Comparison of ENCODE assay signal across 11 cellular contexts in genomic region chr11:69105431-69106123, GRCh38. TPM values are rescaled to one million over a fixed set of nuclear protein-coding genes. Genes with fewer than 3 reads are reported as not detected.
DNase-seq lines count a peak whose midpoint lies in the region; ATAC-seq and TF ChIP-seq lines count a peak whose summit lies in the region.
"Had no signal": no experiment of that assay in that cellular context is flagged by ENCODE, and none has a peak within 500 bp of the region (broad histone marks: within the 10 kb centered on the region; RNA-seq: fewer than 3 reads in every experiment).

No MANE protein-coding gene starts in this region.

- peaks cover 4% of the 10 kb centered on the region for H3K9me3 Mint-ChIP-seq in mesothelial cell of epicardium
- no peaks in the 10 kb centered on the region for H3K9me3 Mint-ChIP-seq in activated CD8-positive, alpha-beta T cell treated with anti-CD3 and anti-CD28 coated beads, Interleukin-2, amount 10 ng/mL, durations not matched to agents 7 days and 5 days (ENCODE audit: insufficient read depth)

- peaks cover 1% of the 10 kb centered on the region for H3K36me3 Mint-ChIP-seq in mesothelial cell of epicardium
- no peaks in the 10 kb centered on the region for H3K36me3 Mint-ChIP-seq in activated CD8-positive, alpha-beta T cell treated with anti-CD3 and anti-CD28 coated beads, Interleukin-2, amount 10 ng/mL, durations not matched to agents 7 days and 5 days (ENCODE audit: low read depth)

- peak overlapping the region; percentile 69 for H3K27ac Mint-ChIP-seq in mesothelial cell of epicardium
- no peak overlapping the region for H3K27ac Mint-ChIP-seq in activated CD8-positive, alpha-beta T cell treated with anti-CD3 and anti-CD28 coated beads, Interleukin-2, amount 10 ng/mL, durations not matched to agents 7 days and 5 days

- no TSS peak for BruUV-seq in Panc1 (replicated peaks; lab: Mats Ljungman, UMichigan)

- in situ Hi-C loops in Panc1 (cut with HindIII; ENCODE audit: low pct_unique_long_range_greater_than_20kb, low sequenced_read_pairs): no loop called here

- CTCF ChIA-PET in Panc1 (lab: Charles Lee): interaction anchor here (0.6 kb wide), 1 partner anchor 277 kb away, joined by 5 read pairs; no protein-coding TSS in a partner anchor
- CTCF ChIA-PET in activated CD8-positive, alpha-beta T cell treated with anti-CD3 and anti-CD28 coated beads, Interleukin-2, amount 10 ng/mL, durations not matched to agents 7 days and 5 days (lab: Charles Lee): no interaction called here

- no peak for TF ChIP-seq CTCF in 22Rv1 (IDR thresholded peaks at IDR 0.05)
- TF ChIP-seq CTCF in BE2C (IDR thresholded peaks at IDR 0.05; ENCODE audit: low read depth, low read length): no peak
- no peak for TF ChIP-seq CTCF in Panc1 (IDR thresholded peaks at IDR 0.05)
- TF ChIP-seq CTCF in mesothelial cell of epicardium (IDR thresholded peaks at IDR 0.05; ENCODE audit: unreplicated experiment): no peak

- H3K27me3 ChIP-seq in BE2C: no peaks in the 10 kb centered on the region
- H3K27me3 ChIP-seq in Panc1 (ENCODE audit: control insufficient read depth, insufficient read depth, low read length): no peaks in the 10 kb centered on the region

- peaks cover 17% of the 10 kb centered on the region for H3K4me1 Mint-ChIP-seq in mesothelial cell of epicardium
- peaks cover 5% of the 10 kb centered on the region for H3K4me1 Mint-ChIP-seq in activated CD8-positive, alpha-beta T cell treated with anti-CD3 and anti-CD28 coated beads, Interleukin-2, amount 10 ng/mL, durations not matched to agents 7 days and 5 days (ENCODE audit: low read depth)

- POLR2A ChIA-PET in Panc1 (lab: Charles Lee): interaction anchor here (0.5 kb wide), 1 partner anchor 570 kb away, joined by 8 read pairs; the partner anchor contains the start of gene LTO1
- POLR2A ChIA-PET in activated CD8-positive, alpha-beta T cell treated with anti-CD3 and anti-CD28 coated beads, Interleukin-2, amount 10 ng/mL, durations not matched to agents 7 days and 5 days (lab: Charles Lee): interaction anchor here (0.6 kb wide), 1 partner anchor 16 kb away, joined by 3 read pairs; no protein-coding TSS in a partner anchor

- H3K27ac ChIP-seq in 22Rv1: peak overlapping the region; percentile 68
- peak overlapping the region; percentile 35 for H3K27ac ChIP-seq in Panc1 (ENCODE audit: low read length)

- intact Hi-C loops in Panc1 (cut with micrococcal nuclease; ENCODE audit: unreplicated experiment): loop anchor here (10.0 kb wide), 2 partner anchors 109 to 569 kb away; partner anchors contain the start of gene LTO1

- H3K4me1 ChIP-seq in BE2C (peaks cover 36% of the 10 kb centered on the region), Panc1 (ENCODE audit: control insufficient read depth, insufficient read depth, low read length) (peaks cover 39% of the 10 kb centered on the region)
- H3K4me1 ChIP-seq: HAP-1 had no signal

- H3K36me3 ChIP-seq in BE2C (no peaks in the 10 kb centered on the region; the same call in 1 of the 2 replicates), Panc1 (ENCODE audit: control insufficient read depth, insufficient read depth, low read length) (no peaks in the 10 kb centered on the region)
- H3K36me3 ChIP-seq: HAP-1 had no signal

- peaks cover 9% of the 10 kb centered on the region for H3K27me3 Mint-ChIP-seq in mesothelial cell of epicardium (ENCODE audit: low read depth)
- peaks cover 2% of the 10 kb centered on the region for H3K27me3 Mint-ChIP-seq in activated CD8-positive, alpha-beta T cell treated with anti-CD3 and anti-CD28 coated beads, Interleukin-2, amount 10 ng/mL, durations not matched to agents 7 days and 5 days (ENCODE audit: low read depth)

- H3K4me3 Mint-ChIP-seq in mesothelial cell of epicardium: no peak overlapping the region
- H3K4me3 Mint-ChIP-seq in activated CD8-positive, alpha-beta T cell treated with anti-CD3 and anti-CD28 coated beads, Interleukin-2, amount 10 ng/mL, durations not matched to agents 7 days and 5 days: no peak overlapping the region

- ATAC-seq in Panc1: no peak
- ATAC-seq in activated CD8-positive, alpha-beta T cell treated with anti-CD3 and anti-CD28 coated beads, Interleukin-2, amount 10 ng/mL, durations not matched to agents 7 days and 5 days: no peak

- H3K9me3 ChIP-seq in BE2C (no peaks in the 10 kb centered on the region; the same call in none of the 2 replicates), Panc1 (ENCODE audit: control insufficient read depth, insufficient read depth, low read depth, low read length) (no peaks in the 10 kb centered on the region)
- H3K9me3 ChIP-seq: HAP-1 had no signal

- DNase-seq in BE2C: peak; percentile 63
- DNase-seq in Panc1 (ENCODE audit: low read depth, low spot score): no peak
- no peak for DNase-seq in mesothelial cell of epicardium (ENCODE audit: low spot score in 2 of 2, unreplicated experiment in 2 of 2)
- no peak for DNase-seq in NCI-H128 (lab: John Stamatoyannopoulos, UW; ENCODE audit: unreplicated experiment)
- no peak for DNase-seq in ecto neural progenitor cell (ENCODE audit: low spot score)
- DNase-seq in activated CD8-positive, alpha-beta T cell treated with anti-CD3 and anti-CD28 coated beads, Interleukin-2, amount 10 ng/mL, durations not matched to agents 7 days and 5 days: no peak
- DNase-seq: Karpas-422, NCI-H146, SHP77 had no signal

- H3K4me3 ChIP-seq in BE2C (ENCODE audit: low read depth, low read length): peak overlapping the region; percentile 14
- H3K4me3 ChIP-seq in Panc1 (ENCODE audit: low read depth in 2 of 2, low read length in 2 of 2): no peak overlapping the region
- H3K4me3 ChIP-seq: HAP-1 had no signal

RNA-seq across cellular contexts. Expression of gene SMIM38, which starts 50.2 kb away (rescaled TPM):
- polyA plus RNA-seq in BE2C (2012; ENCODE audit: insufficient read depth, insufficient read length, low read depth): 0.76 TPM
- total RNA-seq in Panc1 (2021; ENCODE audit: unreplicated experiment) (0.46 TPM), mesothelial cell of epicardium (1.9 to 2.5 TPM (median 2.1 TPM) in 3 replicates)
- 0.15 TPM for polyA plus RNA-seq in Panc1 (2012; ENCODE audit: insufficient read length)
- total RNA-seq in activated CD8-positive, alpha-beta T cell treated with anti-CD3 and anti-CD28 coated beads, Interleukin-2, amount 10 ng/mL, durations not matched to agents 7 days and 5 days: under 1 TPM in 1 of 2 experiments, not detected in 1; 0.18 TPM

RNA-seq across cellular contexts. Expression of gene TPCN2, which starts 56.8 kb away (rescaled TPM):
- 17.3 TPM for polyA plus RNA-seq in BE2C (2012; ENCODE audit: insufficient read depth, insufficient read length, low read depth)
- total RNA-seq in Panc1 (2021; ENCODE audit: unreplicated experiment) (20.6 TPM), mesothelial cell of epicardium (20.5 to 23.7 TPM (median 22.1 TPM) in 3 replicates)
- 18.9 TPM for polyA plus RNA-seq in Panc1 (2012; ENCODE audit: insufficient read length)
- total RNA-seq in activated CD8-positive, alpha-beta T cell treated with anti-CD3 and anti-CD28 coated beads, Interleukin-2, amount 10 ng/mL, durations not matched to agents 7 days and 5 days: 10 to 100 TPM; 19.1 to 21.2 TPM
